ENCODE assay signal across 8 cellular contexts in the genomic region with DNA sequence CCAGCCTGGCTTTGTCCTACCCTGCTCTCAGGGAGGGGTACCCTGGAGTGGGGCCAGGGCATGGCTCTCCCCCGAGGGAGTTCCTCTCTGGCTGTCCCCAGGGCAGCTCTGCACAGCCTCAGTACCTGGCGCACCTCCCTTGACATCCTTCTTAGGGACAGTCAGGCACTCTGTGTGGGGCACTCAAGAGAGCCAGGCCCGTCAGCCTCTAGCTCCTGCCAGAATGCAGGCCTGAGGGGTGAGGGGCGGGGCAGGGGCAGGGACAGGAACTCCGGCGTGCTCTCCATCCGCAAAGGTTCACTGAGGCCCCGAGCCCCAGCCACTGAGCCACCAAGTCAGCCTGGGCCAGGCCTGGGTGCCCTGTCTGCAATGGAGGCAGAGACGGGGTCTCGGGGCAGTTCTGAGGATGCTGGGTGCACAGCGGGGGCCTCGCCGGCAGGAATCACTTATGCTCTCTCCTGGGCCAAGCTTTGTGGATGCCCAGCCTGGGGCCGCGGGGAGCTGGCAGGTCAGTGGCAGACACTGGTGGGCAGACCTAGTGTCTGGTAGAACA. TPM values are rescaled to one million over a fixed set of nuclear protein-coding genes. Genes with fewer than 3 reads are reported as not detected.
DNase-seq lines count a peak whose midpoint lies in the region; ATAC-seq and TF ChIP-seq lines count a peak whose summit lies in the region.

No MANE protein-coding gene starts in this region.

- H3K9me3 Mint-ChIP-seq in activated T-cell treated with anti-CD3 and anti-CD28 coated beads, Interleukin-2, amount 50 U/mL, for 4 hours: no peaks in the 10 kb centered on the region

- no peak for DNase-seq in activated T-cell treated with anti-CD3 and anti-CD28 coated beads, Interleukin-2, amount 50 U/mL, for 4 hours
- no peak for DNase-seq in activated T-cell treated with anti-CD3 and anti-CD28 coated beads, Interleukin-2, amount 50 U/mL, for 48 hours
- DNase-seq in choroid plexus epithelial cell (ENCODE audit: low read depth): no peak
- DNase-seq in osteoblast (ENCODE audit: insufficient read length, low spot score, missing footprints): no peak
- no peak for DNase-seq in NCI-H2029 (lab: John Stamatoyannopoulos, UW)
- no peak for DNase-seq in ecto neural progenitor cell (ENCODE audit: low spot score)
- DNase-seq in SHP77 (lab: John Stamatoyannopoulos, UW): no peak

- H3K79me2 ChIP-seq in osteoblast (ENCODE audit: insufficient read depth, low read length): peaks cover 50% of the 10 kb centered on the region

- H3K9me3 ChIP-seq in osteoblast (ENCODE audit: low read depth, low read length): peaks cover 7% of the 10 kb centered on the region

- peak overlapping the region; percentile 85 for H3K4me2 ChIP-seq in osteoblast (ENCODE audit: insufficient read depth, low read length)

- peak overlapping the region; percentile 92 for H3K27ac ChIP-seq in osteoblast (ENCODE audit: low read depth, low read length)

- H3K4me1 ChIP-seq in osteoblast (ENCODE audit: insufficient read depth, low read length): peaks cover 45% of the 10 kb centered on the region

- H3K4me1 Mint-ChIP-seq in activated T-cell treated with anti-CD3 and anti-CD28 coated beads, Interleukin-2, amount 50 U/mL, for 4 hours (ENCODE audit: low read depth): peaks cover 18% of the 10 kb centered on the region

- ATAC-seq in activated T-cell treated with anti-CD3 and anti-CD28 coated beads, Interleukin-2, amount 50 U/mL, for 4 hours: peak; percentile 12 to 22
- peak; percentile 3 for ATAC-seq in HG03432 (IDR thresholded peaks at IDR 0.05; ENCODE audit: unreplicated experiment)

- peaks cover 3% of the 10 kb centered on the region for H4K20me1 ChIP-seq in osteoblast (ENCODE audit: insufficient read depth, low read length)

- no peak for TF ChIP-seq CTCF in choroid plexus epithelial cell (conservative IDR thresholded peaks at IDR 0.05; ENCODE audit: low read depth, low read length)
- no peak for TF ChIP-seq CTCF in osteoblast (IDR thresholded peaks at IDR 0.05; ENCODE audit: extremely low read depth, low read depth, low read length)

- H3K4me3 ChIP-seq in choroid plexus epithelial cell (ENCODE audit: low read depth, low read length) (peak overlapping the region; percentile 3), osteoblast (ENCODE audit: insufficient read depth, low read length) (peak overlapping the region; percentile 62)

- H3K36me3 Mint-ChIP-seq in activated T-cell treated with anti-CD3 and anti-CD28 coated beads, Interleukin-2, amount 50 U/mL, for 4 hours (ENCODE audit: insufficient read depth): peaks cover 10% of the 10 kb centered on the region

- no peaks in the 10 kb centered on the region for H3K27me3 ChIP-seq in osteoblast (ENCODE audit: insufficient read depth, low read length)

- no peaks in the 10 kb centered on the region for H3K27me3 Mint-ChIP-seq in activated T-cell treated with anti-CD3 and anti-CD28 coated beads, Interleukin-2, amount 50 U/mL, for 4 hours (ENCODE audit: low read depth)

- peaks cover 25% of the 10 kb centered on the region for H3K36me3 ChIP-seq in osteoblast (ENCODE audit: insufficient read depth, low read length)

- no peak overlapping the region for H2AFZ ChIP-seq in osteoblast (ENCODE audit: low read length)

- peak overlapping the region; percentile 80 for H3K4me3 Mint-ChIP-seq in activated T-cell treated with anti-CD3 and anti-CD28 coated beads, Interleukin-2, amount 50 U/mL, for 4 hours

RNA-seq across cellular contexts. Expression of a gene that starts 10.1 kb away (rescaled TPM):
- 10 to 100 TPM; 17.9 to 22.1 (median 19.3) TPM for total RNA-seq in activated T-cell treated with anti-CD3 and anti-CD28 coated beads, Interleukin-2, amount 50 U/mL, for 4 hours
- total RNA-seq in osteoblast: 46.7 and 48.9 TPM in 2 replicates
